8 cellular contexts compared by ENCODE assay signal in the genomic region with DNA sequence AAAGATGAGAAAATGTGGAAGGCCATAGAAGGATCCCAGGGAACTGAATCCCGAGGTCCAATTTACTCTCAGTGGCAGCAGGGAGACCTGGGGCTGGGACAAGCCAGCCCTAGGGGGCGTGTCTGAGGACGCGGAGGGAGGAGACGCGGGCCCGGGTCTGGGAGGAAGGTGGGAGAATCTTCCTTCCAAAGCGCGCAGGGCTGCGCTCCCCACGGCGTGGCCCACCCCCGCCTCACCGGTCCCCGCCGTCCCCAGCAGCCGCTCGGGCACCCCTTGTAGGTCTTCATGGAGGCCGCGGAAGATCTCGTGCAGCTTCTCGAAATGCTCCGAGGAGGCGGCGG. TPM values are rescaled to one million over a fixed set of nuclear protein-coding genes. Genes with fewer than 3 reads are reported as not detected.
DNase-seq lines count a peak whose midpoint lies in the region; ATAC-seq, FAIRE-seq and TF ChIP-seq lines count a peak whose summit lies in the region.

No MANE protein-coding gene starts in this region.

- no peaks in the 10 kb centered on the region for H3K27me3 Mint-ChIP-seq in CD4-positive, alpha-beta T cell

- peaks cover 48% of the 10 kb centered on the region for H3K4me1 Mint-ChIP-seq in CD4-positive, alpha-beta T cell (ENCODE audit: low read depth)

- peak overlapping the region; percentile 88 to 99 (median 97) for H3K4me3 ChIP-seq in endothelial cell of umbilical vein (replicated peaks in 1 of 3; ENCODE audit: insufficient read depth in 1 of 3, low read depth in 1 of 3, low read length in 3 of 3)
- H3K4me3 ChIP-seq in mesodermal cell (ENCODE audit: extremely low read depth, insufficient read depth, low read length, poor library complexity, severe bottlenecking) = peak overlapping the region; percentile 78

- no peaks in the 10 kb centered on the region for H3K27me3 ChIP-seq in CD4-positive, alpha-beta T cell (ENCODE audit: control insufficient read depth, insufficient read depth, low read length)
- H3K27me3 ChIP-seq in endothelial cell of umbilical vein (ENCODE audit: control insufficient read depth in 2 of 2, insufficient read depth in 2 of 2, low read length in 2 of 2) = no peaks in the 10 kb centered on the region

- 2% methylated on average over 9 to 18 of the region's 25 CpGs for WGBS in mesodermal cell (ENCODE audit: insufficient coverage in 2 of 2), 2 experiments

- peaks cover 45% of the 10 kb centered on the region for H3K79me2 ChIP-seq in endothelial cell of umbilical vein (ENCODE audit: control insufficient read depth, insufficient read depth, low read length)

- peak overlapping the region; percentile 92 for H3K27ac ChIP-seq in CD4-positive, alpha-beta T cell (ENCODE audit: low read depth, low read length)
- H3K27ac ChIP-seq in endothelial cell of umbilical vein (ENCODE audit: insufficient read depth, low read depth, low read length) (peak overlapping the region; percentile 83), mesodermal cell (ENCODE audit: low read depth, low read length, severe bottlenecking) (peak overlapping the region; percentile 98)

- BruUV-seq in endothelial cell of umbilical vein (replicated peaks; lab: Mats Ljungman, UMichigan) = TSS peak; percentile 38

- H3K4me1 ChIP-seq in endothelial cell of umbilical vein (ENCODE audit: control insufficient read depth, extremely low read depth, insufficient read depth, low read length) (peaks cover 17% of the 10 kb centered on the region), mesodermal cell (ENCODE audit: control insufficient read depth, insufficient read depth, low read length, poor library complexity, severe bottlenecking) (peaks cover 11% of the 10 kb centered on the region)

- intact Hi-C loops in CD4-positive, alpha-beta T cell (cut with DNase I, micrococcal nuclease) = loop anchor here (1.0 to 5.0 kb wide), 4 partner anchors 21 to 1723 kb away; a partner anchor contains a TSS
- intact Hi-C loops in endothelial cell of umbilical vein (cut with micrococcal nuclease) = loop anchor here (1.0 to 2.0 kb wide), 2 partner anchors 21 to 31 kb away; a partner anchor contains a TSS

- peak overlapping the region; percentile 91 for H3K4me3 Mint-ChIP-seq in CD4-positive, alpha-beta T cell

- TF ChIP-seq POLR2A in endothelial cell of umbilical vein (IDR thresholded peaks at IDR 0.05; ENCODE audit: low read depth, low read length) = no peak

- peak; percentile 43 for FAIRE-seq in endothelial cell of umbilical vein (lab: Jason Lieb, UNC)

- ATAC-seq in CD4-positive, alpha-beta T cell (ENCODE audit: poor library complexity) = peak; percentile 49
- ATAC-seq in GM19438 (IDR thresholded peaks at IDR 0.05; ENCODE audit: low read depth, unreplicated experiment) (peak; percentile 47), HG03521 (IDR thresholded peaks at IDR 0.05; ENCODE audit: unreplicated experiment) (peak; percentile 45)

- CTCF ChIA-PET in CD4-positive, alpha-beta T cell (lab: Charles Lee) = interaction anchor here (1.1 to 3.7 kb wide), 7 partner anchors 21 to 314 kb away, joined by 3 to 21 read pairs (median 7); a partner anchor contains a TSS
- CTCF ChIA-PET in endothelial cell of umbilical vein (lab: Charles Lee) = interaction anchor here (1.1 to 15.5 kb wide), 6 partner anchors 21 to 147 kb away, joined by 3 to 437 read pairs (median 8); a partner anchor contains a TSS

- peaks cover 5% of the 10 kb centered on the region for H4K20me1 ChIP-seq in endothelial cell of umbilical vein (replicated peaks; ENCODE audit: control insufficient read depth, extremely low read depth, insufficient read depth, low read length)

- H3K4me2 ChIP-seq in endothelial cell of umbilical vein (ENCODE audit: insufficient read depth, low read length) = peak overlapping the region; percentile 98

- H3K36me3 ChIP-seq in endothelial cell of umbilical vein (ENCODE audit: control insufficient read depth in 2 of 2, extremely low read depth in 1 of 2, insufficient read depth in 2 of 2, low read length in 2 of 2) = peaks cover 2% of the 10 kb centered on the region in 2 experiments
- H3K36me3 ChIP-seq in mesodermal cell (ENCODE audit: control insufficient read depth, insufficient read depth, low read length) = peaks cover 35% of the 10 kb centered on the region

- dilution Hi-C loops in endothelial cell of umbilical vein (cut with MboI; ENCODE audit: extremely low pct_ligation_motif_present, low sequenced_read_pairs) = no loop called here

- H3K9me3 ChIP-seq in CD4-positive, alpha-beta T cell (ENCODE audit: control insufficient read depth, low read length) = no peaks in the 10 kb centered on the region
- H3K9me3 ChIP-seq in endothelial cell of umbilical vein (replicated peaks; ENCODE audit: control insufficient read depth, insufficient read depth, low read length) (no peaks in the 10 kb centered on the region), mesodermal cell (ENCODE audit: control insufficient read depth, low read length) (no peaks in the 10 kb centered on the region)

- peak; percentile 24 for TF ChIP-seq CTCF in CD4-positive, alpha-beta T cell (IDR thresholded peaks at IDR 0.05)
- no peak for TF ChIP-seq CTCF in endothelial cell of umbilical vein (IDR thresholded peaks at IDR 0.05; ENCODE audit: extremely low read depth in 1 of 2, insufficient read depth in 1 of 2, low read depth in 1 of 2, low read length in 2 of 2)

- H3K9me3 Mint-ChIP-seq in CD4-positive, alpha-beta T cell = no peaks in the 10 kb centered on the region

- DNase-seq in CD4-positive, alpha-beta T cell = peak in 9 of 10 experiments; percentile 15 to 64 (median 36)
- DNase-seq in NCI-H82 (lab: John Stamatoyannopoulos, UW) = peak; percentile 84
- peak; percentile 75 for DNase-seq in activated CD8-positive, alpha-beta memory T cell treated with anti-CD3 and anti-CD28 coated beads, Interleukin-2, amount 50 U/mL, for 48 hours
- peak; percentile 70 for DNase-seq in endothelial cell of umbilical vein (ENCODE audit: low read depth, low spot score)
- peak; percentile 29 to 32 for DNase-seq in stimulated activated CD8-positive, alpha-beta memory T cell treated with anti-CD3 and anti-CD28 coated beads, Interleukin-7, amount 100 ng/mL, for 48 hours (ENCODE audit: extremely low read depth in 1 of 2, low read depth in 1 of 2)

- H2AFZ ChIP-seq in endothelial cell of umbilical vein (ENCODE audit: low read depth, low read length) = peak overlapping the region; percentile 94

- H3K9me1 ChIP-seq in endothelial cell of umbilical vein (replicated peaks; ENCODE audit: control insufficient read depth, extremely low read depth, insufficient read depth, low read length) = no peaks in the 10 kb centered on the region

- H3K36me3 Mint-ChIP-seq in CD4-positive, alpha-beta T cell (ENCODE audit: low read depth) = peaks cover 13% of the 10 kb centered on the region

- POLR2A ChIA-PET in CD4-positive, alpha-beta T cell (lab: Charles Lee) = interaction anchor here (0.7 to 4.3 kb wide), 6 partner anchors 10 to 314 kb away, joined by 3 to 42 read pairs (median 4); a partner anchor contains a TSS
- POLR2A ChIA-PET in endothelial cell of umbilical vein (lab: Charles Lee) = no interaction called here

- peak overlapping the region; percentile 94 for H3K9ac ChIP-seq in endothelial cell of umbilical vein (replicated peaks; ENCODE audit: extremely low read depth, insufficient read depth, low read length)

- peak overlapping the region; percentile 89 for H3K27ac Mint-ChIP-seq in CD4-positive, alpha-beta T cell

RNA-seq across cellular contexts. Expression of a gene that starts 0.3 kb away (rescaled TPM):
- 10 to 100 TPM; 24.4 to 27.0 TPM for total RNA-seq in CD4-positive, alpha-beta T cell
- 79.4 and 90.0 TPM in 2 replicates for total RNA-seq in endothelial cell of umbilical vein
- 23.1 and 23.8 TPM in 2 replicates for polyA plus RNA-seq in endothelial cell of umbilical vein
- 47.0 and 50.6 TPM in 2 replicates for polyA plus RNA-seq in endothelial cell of umbilical vein (2011; cell fraction: cytosol; rRNA removed)
- polyA plus RNA-seq in endothelial cell of umbilical vein (2011; cell fraction: nucleus; rRNA removed) = 24.4 and 26.8 TPM in 2 replicates
- 84.2 and 85.4 TPM in 2 replicates for polyA plus RNA-seq in endothelial cell of umbilical vein (2012)
- 27.3 and 35.1 TPM in 2 replicates for polyA minus RNA-seq in endothelial cell of umbilical vein
- polyA minus RNA-seq in endothelial cell of umbilical vein (2011; cell fraction: cytosol; rRNA and poly(A)+ RNA removed) = 28.4 TPM
- 18.1 and 37.2 TPM in 2 replicates for polyA minus RNA-seq in endothelial cell of umbilical vein (2011; cell fraction: nucleus; rRNA and poly(A)+ RNA removed)
- 75.3 TPM for polyA plus RNA-seq in mesodermal cell (2013, experiment 1 of 2)
- polyA plus RNA-seq in mesodermal cell (2013, experiment 2 of 2) = 83.4 TPM

RNA-seq across cellular contexts. Expression of a gene that starts 21.5 kb away (rescaled TPM):
- 10 to 100 TPM; 13.6 to 14.2 TPM for total RNA-seq in CD4-positive, alpha-beta T cell
- total RNA-seq in endothelial cell of umbilical vein = 79.8 and 90.2 TPM in 2 replicates
- 86.2 and 93.2 TPM in 2 replicates for polyA plus RNA-seq in endothelial cell of umbilical vein
- polyA plus RNA-seq in endothelial cell of umbilical vein (2011; cell fraction: cytosol; rRNA removed) = 89.8 and 90.0 TPM in 2 replicates
- 173 and 199 TPM in 2 replicates for polyA plus RNA-seq in endothelial cell of umbilical vein (2011; cell fraction: nucleus; rRNA removed)
- 57.2 and 85.7 TPM in 2 replicates for polyA plus RNA-seq in endothelial cell of umbilical vein (2012)
- 177 TPM in 2 replicates for polyA minus RNA-seq in endothelial cell of umbilical vein
- polyA minus RNA-seq in endothelial cell of umbilical vein (2011; cell fraction: cytosol; rRNA and poly(A)+ RNA removed) = 112 TPM
- polyA minus RNA-seq in endothelial cell of umbilical vein (2011; cell fraction: nucleus; rRNA and poly(A)+ RNA removed) = 43.0 and 77.9 TPM in 2 replicates
- polyA plus RNA-seq in mesodermal cell (2013, experiment 1 of 2) = 102 TPM
- 101 TPM for polyA plus RNA-seq in mesodermal cell (2013, experiment 2 of 2)

RNA-seq across cellular contexts. Expression of a gene that starts 27.6 kb away (rescaled TPM):
- total RNA-seq in CD4-positive, alpha-beta T cell = not detected
- not detected in 2 replicates for total RNA-seq in endothelial cell of umbilical vein
- not detected in 2 replicates for polyA plus RNA-seq in endothelial cell of umbilical vein
- not detected in 2 replicates for polyA plus RNA-seq in endothelial cell of umbilical vein (2011; cell fraction: cytosol; rRNA removed)
- not detected in 2 replicates for polyA plus RNA-seq in endothelial cell of umbilical vein (2011; cell fraction: nucleus; rRNA removed)
- not detected in 2 replicates for polyA plus RNA-seq in endothelial cell of umbilical vein (2012)
- not detected in 2 replicates for polyA minus RNA-seq in endothelial cell of umbilical vein
- not detected for polyA minus RNA-seq in endothelial cell of umbilical vein (2011; cell fraction: cytosol; rRNA and poly(A)+ RNA removed)
- not detected in 2 replicates for polyA minus RNA-seq in endothelial cell of umbilical vein (2011; cell fraction: nucleus; rRNA and poly(A)+ RNA removed)
- not detected for polyA plus RNA-seq in mesodermal cell (2013, experiment 1 of 2)
- not detected for polyA plus RNA-seq in mesodermal cell (2013, experiment 2 of 2)

RNA-seq across cellular contexts. Expression of a gene that starts 54.4 kb away (rescaled TPM):
- 1 to 10 TPM; 3.7 to 3.9 TPM for total RNA-seq in CD4-positive, alpha-beta T cell
- total RNA-seq in endothelial cell of umbilical vein = 19.8 and 22.5 TPM in 2 replicates
- polyA plus RNA-seq in endothelial cell of umbilical vein = 16.6 and 21.6 TPM in 2 replicates
- 19.3 and 21.5 TPM in 2 replicates for polyA plus RNA-seq in endothelial cell of umbilical vein (2011; cell fraction: cytosol; rRNA removed)
- 14.7 and 15.3 TPM in 2 replicates for polyA plus RNA-seq in endothelial cell of umbilical vein (2011; cell fraction: nucleus; rRNA removed)
- polyA plus RNA-seq in endothelial cell of umbilical vein (2012) = 13.8 and 15.1 TPM in 2 replicates
- 44.7 and 56.3 TPM in 2 replicates for polyA minus RNA-seq in endothelial cell of umbilical vein
- 6.7 TPM for polyA minus RNA-seq in endothelial cell of umbilical vein (2011; cell fraction: cytosol; rRNA and poly(A)+ RNA removed)
- 6.7 and 9.2 TPM in 2 replicates for polyA minus RNA-seq in endothelial cell of umbilical vein (2011; cell fraction: nucleus; rRNA and poly(A)+ RNA removed)
- 57.3 TPM for polyA plus RNA-seq in mesodermal cell (2013, experiment 1 of 2)
- polyA plus RNA-seq in mesodermal cell (2013, experiment 2 of 2) = 60.8 TPM

Comparison
In these comparisons a context has a peak if more than half of its experiments do, and no peak if none do; other contexts are left out.
1. Peak in every context shown above with its lines: DNase-seq, ATAC-seq, H3K4me3 ChIP-seq and H3K27ac ChIP-seq.
2. DNase-seq: peak in every context shown above with its lines; median percentile 84 in NCI-H82; 75 in activated CD8-positive, alpha-beta memory T cell treated with anti-CD3 and anti-CD28 coated beads, Interleukin-2, amount 50 U/mL, for 48 hours; 70 in endothelial cell of umbilical vein; 36 in CD4-positive, alpha-beta T cell; 30 in stimulated activated CD8-positive, alpha-beta memory T cell treated with anti-CD3 and anti-CD28 coated beads, Interleukin-7, amount 100 ng/mL, for 48 hours.